Comparison of ENCODE assay signal across 9 cellular contexts in the genomic region with DNA sequence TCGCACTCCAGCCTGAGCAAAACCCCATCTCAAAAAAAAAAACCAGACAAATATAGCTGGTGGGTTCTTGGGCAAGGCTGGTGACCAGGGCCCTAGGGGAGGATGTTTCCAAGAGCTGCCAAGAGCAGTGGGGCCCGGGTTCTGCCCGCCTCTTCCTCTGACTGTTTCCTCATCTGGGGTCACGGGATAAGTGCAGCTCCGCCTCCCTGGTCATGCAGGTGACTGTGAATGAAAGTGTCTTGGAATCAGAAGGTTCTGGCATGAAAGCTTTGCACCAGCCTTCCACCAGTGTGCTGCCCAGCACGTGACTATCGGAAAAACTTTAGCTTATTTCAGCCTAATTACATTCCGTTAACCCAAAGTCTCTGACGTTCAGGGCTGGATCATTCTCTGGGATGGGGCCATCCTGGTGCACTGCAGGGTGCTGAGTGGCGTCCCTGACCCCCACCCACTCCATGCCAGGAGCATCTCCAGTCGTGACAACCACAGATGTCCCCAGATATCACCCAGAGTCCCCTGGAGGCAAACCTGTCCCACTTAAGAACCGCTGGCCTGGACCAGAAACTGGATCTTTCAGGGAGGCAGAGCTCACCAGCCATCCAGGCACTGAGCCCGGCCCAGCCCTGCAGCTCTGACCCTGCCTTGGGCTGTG.
DNase-seq lines count a peak whose midpoint lies in the region; ATAC-seq and TF ChIP-seq lines count a peak whose summit lies in the region.
"Had no signal": no experiment of that assay in that cellular context is flagged by ENCODE, and none has a peak within 500 bp of the region (broad histone marks: within the 10 kb centered on the region; RNA-seq: fewer than 3 reads in every experiment).

No MANE protein-coding gene starts in this region.

- H3K27ac ChIP-seq in HL-60 (replicated peaks) (peak overlapping the region; percentile 97), OCI-LY1 (ENCODE audit: low read depth, low read length, poor library complexity, severe bottlenecking) (peak overlapping the region; percentile 42)

- H3K4me2 ChIP-seq in OCI-LY1 (ENCODE audit: low read length), result peak overlapping the region; percentile 10; the same call in 1 of the 2 replicates

- no peaks in the 10 kb centered on the region for H4K20me1 ChIP-seq in OCI-LY1 (ENCODE audit: insufficient read depth, low read length)

- no peak overlapping the region; the same call in 1 of the 2 replicates for H3K9ac ChIP-seq in OCI-LY1 (ENCODE audit: low read length)

- no peaks in the 10 kb centered on the region for H3K9me2 ChIP-seq in OCI-LY1 (ENCODE audit: low read depth, low read length)

- H3K79me2 ChIP-seq in OCI-LY1 (ENCODE audit: insufficient read depth, low read length), result no peaks in the 10 kb centered on the region

- no peak overlapping the region for H2AFZ ChIP-seq in OCI-LY1 (ENCODE audit: low read length)

- H3K4me1 ChIP-seq in OCI-LY1 (ENCODE audit: insufficient read depth, low read length, severe bottlenecking), result peaks cover 58% of the 10 kb centered on the region

- 0 out of 2 replicates have a peak, but pooled peaks cover 3% of the 10 kb centered on the region for H3K9me3 ChIP-seq in OCI-LY1 (ENCODE audit: low read length)

- peak; percentile 80 to 96 for DNase-seq in HL-60 (ENCODE audit: low read depth in 1 of 2, low spot score in 1 of 2)
- peak; percentile 29 for DNase-seq in globus pallidus (ENCODE audit: low spot score)
- DNase-seq in renal cortical epithelial cell (ENCODE audit: low read depth), result peak; percentile 34
- DNase-seq in NCI-H1417 treated with DMSO at 0.1 percent for 48 hours (lab: John Stamatoyannopoulos, UW), result no peak
- DNase-seq in H4 (ENCODE audit: low spot score), result no peak
- no peak for DNase-seq in activated CD8-positive, alpha-beta memory T cell treated with anti-CD3 and anti-CD28 coated beads, Interleukin-2, amount 50 U/mL, for 48 hours
- DNase-seq: DMS79 had no signal

- H3K27me3 ChIP-seq in HL-60 (ENCODE audit: insufficient read depth, poor library complexity, severe bottlenecking) (no peaks in the 10 kb centered on the region), OCI-LY1 (ENCODE audit: insufficient read depth, low read length) (no peaks in the 10 kb centered on the region)

- ATAC-seq in HG03565 (IDR thresholded peaks at IDR 0.05; ENCODE audit: unreplicated experiment), result no peak

- no peaks in the 10 kb centered on the region for H3F3A ChIP-seq in OCI-LY1 (ENCODE audit: insufficient read depth, low read length)

- H3K4me3 ChIP-seq in HL-60 (replicated peaks; ENCODE audit: insufficient read depth, low read length) (no peak overlapping the region), OCI-LY1 (ENCODE audit: low read depth, low read length, poor library complexity, severe bottlenecking) (no peak overlapping the region)

- no peak for TF ChIP-seq CTCF in HL-60 (IDR thresholded peaks at IDR 0.05; ENCODE audit: insufficient read depth, low read length)
- no peak for TF ChIP-seq CTCF in OCI-LY1 (IDR thresholded peaks at IDR 0.05; ENCODE audit: low read length)

- no peaks in the 10 kb centered on the region for H3K36me3 ChIP-seq in OCI-LY1 (ENCODE audit: insufficient read depth, low read length)

Comparison
In these comparisons a context has a peak if more than half of its experiments do, and no peak if none do; other contexts are left out.
1. DNase-seq: peak in HL-60 (2 of 2), globus pallidus (single experiment) and renal cortical epithelial cell (single experiment); none in NCI-H1417 treated with DMSO at 0.1 percent for 48 hours (single experiment), H4 (single experiment) and activated CD8-positive, alpha-beta memory T cell treated with anti-CD3 and anti-CD28 coated beads, Interleukin-2, amount 50 U/mL, for 48 hours (single experiment).